In the genomic region with DNA sequence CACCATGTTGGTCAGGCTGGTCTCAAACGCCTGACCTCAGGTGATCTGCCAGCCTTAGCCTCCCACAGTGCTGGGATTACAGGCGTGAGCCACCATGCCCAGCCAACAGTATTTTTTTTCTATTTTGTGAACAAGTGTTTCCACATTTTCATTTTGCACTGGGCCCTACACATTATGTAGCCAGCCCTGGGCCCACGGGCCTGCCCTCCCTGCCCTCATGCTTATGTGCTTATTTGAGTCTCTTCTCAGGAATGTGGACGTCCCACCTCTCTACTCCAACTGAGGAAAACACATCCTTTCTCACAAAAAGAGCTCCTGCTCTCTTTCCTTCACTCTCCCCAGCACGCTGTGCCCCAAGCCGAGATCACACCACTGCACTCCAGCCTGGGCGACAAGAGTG, we compare ENCODE assay signal across 29 cellular contexts. TPM values are rescaled to one million over a fixed set of nuclear protein-coding genes. Genes with fewer than 3 reads are reported as not detected.
A peak's percentile ranks its signal among the peaks of the same experiment; 100 is the strongest.
DNase-seq lines count a peak whose midpoint lies in the region; ATAC-seq and TF ChIP-seq lines count a peak whose summit lies in the region.
"Had no signal": no experiment of that assay in that cellular context is flagged by ENCODE, and none has a peak within 500 bp of the region (broad histone marks: within the 10 kb centered on the region; RNA-seq: fewer than 3 reads in every experiment).

No MANE protein-coding gene starts in this region.

- H3K27ac ChIP-seq in heart right ventricle: no peak overlapping the region
- H3K27ac ChIP-seq: BLaER1 had no signal

- H3K4me1 Mint-ChIP-seq in central memory CD8-positive, alpha-beta T cell: no peaks in the 10 kb centered on the region
- H3K4me1 Mint-ChIP-seq in stimulated activated effector memory CD8-positive, alpha-beta T cell treated with anti-CD3 and anti-CD28 coated beads, Interleukin-12 subunit alpha, Interleukin-12 subunit beta, amount 100 ng/mL, for 72 hours: peaks cover under 1% of the 10 kb centered on the region

- no peak for ATAC-seq in heart right ventricle
- ATAC-seq in central memory CD8-positive, alpha-beta T cell (replicated peaks; ENCODE audit: extremely low read depth, poor library complexity, severe bottlenecking): no peak
- ATAC-seq in stimulated activated effector memory CD8-positive, alpha-beta T cell treated with anti-CD3 and anti-CD28 coated beads, Interleukin-12 subunit alpha, Interleukin-12 subunit beta, amount 100 ng/mL, for 72 hours: no peak
- no peak for ATAC-seq in GM18502 (IDR thresholded peaks at IDR 0.05; ENCODE audit: poor library complexity, unreplicated experiment)
- ATAC-seq: GM12878 had no signal

- no peaks in the 10 kb centered on the region for H3K36me3 ChIP-seq in heart right ventricle
- H3K36me3 ChIP-seq: BE2C, BLaER1 had no signal

- no peaks in the 10 kb centered on the region for H3K9me3 Mint-ChIP-seq in central memory CD8-positive, alpha-beta T cell
- no peaks in the 10 kb centered on the region for H3K9me3 Mint-ChIP-seq in stimulated activated effector memory CD8-positive, alpha-beta T cell treated with anti-CD3 and anti-CD28 coated beads, Interleukin-12 subunit alpha, Interleukin-12 subunit beta, amount 100 ng/mL, for 72 hours
- H3K9me3 Mint-ChIP-seq: CD8-positive, alpha-beta memory T cell had no signal

- DNase-seq in cardiac septum (ENCODE audit: low spot score) (peak; percentile 19), heart right ventricle (no peak), mesenteric fat pad (ENCODE audit: low spot score) (peak; percentile 43), OCI-M1 (lab: John Stamatoyannopoulos, UW) (no peak), NCI-H446 (lab: John Stamatoyannopoulos, UW) (no peak)
- DNase-seq in central memory CD8-positive, alpha-beta T cell (ENCODE audit: low spot score in 2 of 2): no peak
- DNase-seq in stimulated activated effector memory CD8-positive, alpha-beta T cell treated with anti-CD3 and anti-CD28 coated beads, Interleukin-12 subunit alpha, Interleukin-12 subunit beta, amount 100 ng/mL, for 72 hours (ENCODE audit: low spot score in 2 of 2): no peak
- DNase-seq: 8988T; ACHN; BE2C; C1 segment of cervical spinal cord; CD4-positive, alpha-beta memory T cell; CD4-positive, CD25-positive, alpha-beta regulatory T cell; CD8-positive, alpha-beta memory T cell; COR-L47; DMS 273 treated with DMSO at 0.1 percent for 48 hours; DMS153; DMS53; DMS79; DND-41; EL; GDM1 had no signal

- H3K4me3 ChIP-seq in heart right ventricle: no peak overlapping the region
- H3K4me3 ChIP-seq: BLaER1, GM12878 had no signal

- intact Hi-C loops in cardiac septum (cut with DNase I) (no loop called here), heart right ventricle (cut with DNase I) (no loop called here)

- peaks cover 3% of the 10 kb centered on the region for H3K36me3 Mint-ChIP-seq in central memory CD8-positive, alpha-beta T cell (ENCODE audit: insufficient read depth)
- peaks cover 13% of the 10 kb centered on the region for H3K36me3 Mint-ChIP-seq in stimulated activated effector memory CD8-positive, alpha-beta T cell treated with anti-CD3 and anti-CD28 coated beads, Interleukin-12 subunit alpha, Interleukin-12 subunit beta, amount 100 ng/mL, for 72 hours
- H3K36me3 Mint-ChIP-seq: CD14-positive monocyte had no signal

- no peaks in the 10 kb centered on the region for H3K9me3 ChIP-seq in heart right ventricle
- H3K9me3 ChIP-seq: BE2C, BLaER1 had no signal

- 92 to 93% methylated on average over 7 of the region's 7 CpGs for WGBS in heart right ventricle, 2 donors

- no peaks in the 10 kb centered on the region for H3K27me3 ChIP-seq in heart right ventricle
- H3K27me3 ChIP-seq: BE2C, BLaER1 had no signal

- H3K27me3 Mint-ChIP-seq in central memory CD8-positive, alpha-beta T cell: no peaks in the 10 kb centered on the region
- H3K27me3 Mint-ChIP-seq: CD4-positive, alpha-beta memory T cell; CD4-positive, CD25-positive, alpha-beta regulatory T cell; CD8-positive, alpha-beta memory T cell had no signal

- H3K27ac Mint-ChIP-seq in central memory CD8-positive, alpha-beta T cell (ENCODE audit: low read depth): peak overlapping the region; percentile 24
- peak overlapping the region; percentile 73 for H3K27ac Mint-ChIP-seq in stimulated activated effector memory CD8-positive, alpha-beta T cell treated with anti-CD3 and anti-CD28 coated beads, Interleukin-12 subunit alpha, Interleukin-12 subunit beta, amount 100 ng/mL, for 72 hours

- no peak overlapping the region for H3K4me3 Mint-ChIP-seq in central memory CD8-positive, alpha-beta T cell
- no peak overlapping the region for H3K4me3 Mint-ChIP-seq in stimulated activated effector memory CD8-positive, alpha-beta T cell treated with anti-CD3 and anti-CD28 coated beads, Interleukin-12 subunit alpha, Interleukin-12 subunit beta, amount 100 ng/mL, for 72 hours
- H3K4me3 Mint-ChIP-seq: CD14-positive monocyte; CD4-positive, alpha-beta memory T cell; CD4-positive, CD25-positive, alpha-beta regulatory T cell; CD8-positive, alpha-beta memory T cell had no signal

- H3K4me1 ChIP-seq in heart right ventricle: no peaks in the 10 kb centered on the region
- H3K4me1 ChIP-seq: BE2C, BLaER1 had no signal

- TF ChIP-seq CTCF in heart right ventricle (IDR thresholded peaks at IDR 0.05): no peak

RNA-seq across cellular contexts. Expression of a gene that starts 13.5 kb away (rescaled TPM):
- total RNA-seq in cardiac septum (18.4 TPM), heart right ventricle (10 to 100 TPM; 11.2 to 19.4 (median 12.7) TPM), mesenteric fat pad (44.8 TPM)
- 1 to 10 TPM in 1 of 2 donors, under 1 TPM in 1; 0.51 to 1.8 TPM for polyA plus RNA-seq in heart right ventricle

RNA-seq across cellular contexts. Expression of a gene that starts 13.5 kb away (rescaled TPM):
- 46.9 TPM for total RNA-seq in cardiac septum
- 10 to 100 TPM; 37.4 to 63.8 (median 41.9) TPM for total RNA-seq in heart right ventricle
- polyA plus RNA-seq in heart right ventricle: 10 to 100 TPM; 25.3 to 48.6 TPM
- 59.3 TPM for total RNA-seq in mesenteric fat pad

RNA-seq across cellular contexts. Expression of a gene that starts 17.0 kb away (rescaled TPM):
- total RNA-seq in cardiac septum (0.40 TPM), heart right ventricle (1 to 10 TPM in 1 of 10 donors, under 1 TPM in 7, not detected in 2; 0.11 to 1.3 (median 0.19) TPM), mesenteric fat pad (1.3 TPM)
- under 1 TPM; 0.03 to 0.15 TPM for polyA plus RNA-seq in heart right ventricle
- total RNA-seq: Daoy, G401 had no signal
- polyA plus RNA-seq: AG04450, CD14-positive monocyte had no signal

Comparison
In these comparisons a context has a peak if more than half of its experiments do, and no peak if none do; other contexts are left out.
1. DNase-seq: peak in cardiac septum (single experiment) and mesenteric fat pad (single experiment); none in heart right ventricle (0 of 2), central memory CD8-positive, alpha-beta T cell (0 of 2), stimulated activated effector memory CD8-positive, alpha-beta T cell treated with anti-CD3 and anti-CD28 coated beads, Interleukin-12 subunit alpha, Interleukin-12 subunit beta, amount 100 ng/mL, for 72 hours (0 of 2), OCI-M1 (single experiment) and NCI-H446 (0 of 2).